In genomic region chr6:134221250-134221649, GRCh38 we compare ENCODE assay signal across 11 cellular contexts.
"Had no signal": no experiment of that assay in that cellular context is flagged by ENCODE, and none has a peak within 500 bp of the region (broad histone marks: within the 10 kb centered on the region; RNA-seq: fewer than 3 reads in every experiment).

No MANE protein-coding gene starts in this region.

- FAIRE-seq: H1, H54 had no signal

- H3K4me1 ChIP-seq: HAP-1 had no signal

- H3K36me3 ChIP-seq: HAP-1 had no signal

- H3K27ac ChIP-seq: GM23248 had no signal

- H3K4me2 ChIP-seq: GM23338 had no signal

- H3K4me3 ChIP-seq: GM23248, GM23338, HAP-1 had no signal

- DNase-seq: GM23248, GOT3, H7, H9, HCEC 1CT, HFFc6 had no signal

- ATAC-seq: GM23338, HCT116 had no signal

- H3K9ac ChIP-seq: GM23248 had no signal

- H2AFZ ChIP-seq: GM23248, GM23338 had no signal

- H3K9me3 ChIP-seq: HAP-1 had no signal
